In the genomic region with DNA sequence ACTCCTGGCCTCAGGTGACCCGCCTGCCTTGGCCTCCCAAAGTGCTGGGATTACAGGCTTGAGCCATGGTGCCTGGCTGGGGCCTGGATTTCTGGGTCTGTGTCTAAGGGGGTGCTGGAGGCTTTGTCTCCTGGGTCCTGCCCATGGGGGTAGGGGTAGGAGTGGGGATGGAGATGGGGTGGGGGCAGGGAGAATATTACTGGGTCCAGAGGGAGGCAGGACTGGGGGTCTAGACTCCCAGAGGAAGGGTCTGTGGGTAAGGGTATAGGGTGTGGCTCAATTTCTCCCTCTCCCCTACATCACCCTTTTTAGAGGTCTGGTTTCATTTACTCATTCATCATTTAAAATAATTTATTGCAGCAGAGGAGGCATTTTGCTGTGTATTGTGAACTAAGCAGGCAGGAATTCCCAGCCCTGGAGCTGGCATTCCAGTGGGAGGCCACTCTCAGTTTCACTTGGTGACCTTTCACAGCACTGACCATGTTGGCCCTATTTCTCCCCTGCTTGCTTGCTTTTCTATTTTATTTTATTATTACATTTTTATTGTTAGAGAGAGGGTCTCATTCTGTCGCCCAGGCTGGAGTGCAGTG, we compare ENCODE assay signal across 9 cellular contexts. TPM values are rescaled to one million over a fixed set of nuclear protein-coding genes. Genes with fewer than 3 reads are reported as not detected.
DNase-seq lines count a peak whose midpoint lies in the region; TF ChIP-seq lines count a peak whose summit lies in the region.
"Had no signal": no experiment of that assay in that cellular context is flagged by ENCODE, and none has a peak within 500 bp of the region (broad histone marks: within the 10 kb centered on the region; RNA-seq: fewer than 3 reads in every experiment).

No MANE protein-coding gene starts in this region.

- H3K27me3 ChIP-seq in SJSA1 (replicated peaks), result no peaks in the 10 kb centered on the region
- no peaks in the 10 kb centered on the region for H3K27me3 ChIP-seq in esophagus squamous epithelium
- H3K27me3 ChIP-seq in sigmoid colon, result no peaks in the 10 kb centered on the region

- DNase-seq in SJSA1 (ENCODE audit: low read depth in 1 of 2, low spot score in 2 of 2) (peak in 1 of 2 experiments; percentile 44), esophagus squamous epithelium (lab: John Stamatoyannopoulos, UW) (no peak), sigmoid colon (no peak), caudate nucleus (lab: John Stamatoyannopoulos, UW) (no peak), mucosa of gallbladder (ENCODE audit: low spot score) (no peak), HPDE6-E6E7 (ENCODE audit: extremely low spot score) (no peak), NCI-H510A treated with DMSO at 0.1 percent for 48 hours (lab: John Stamatoyannopoulos, UW) (no peak)

- no peak for TF ChIP-seq EP300 in sigmoid colon (IDR thresholded peaks at IDR 0.05)

- peak overlapping the region; percentile 88 for H3K4me3 ChIP-seq in GM12875 (ENCODE audit: low read depth, low read length)
- peak overlapping the region; percentile 63 for H3K4me3 ChIP-seq in SJSA1
- H3K4me3 ChIP-seq in esophagus squamous epithelium, result peak overlapping the region in 3 of 4 donors; percentile 55 to 77 (median 65)
- H3K4me3 ChIP-seq in sigmoid colon, result peak overlapping the region in 2 of 4 donors; percentile 64 to 74

- no peak for TF ChIP-seq CTCF in GM12875 (IDR thresholded peaks at IDR 0.05; ENCODE audit: borderline replicate concordance, insufficient read depth, low read depth, low read length)
- no peak for TF ChIP-seq CTCF in esophagus squamous epithelium (IDR thresholded peaks at IDR 0.05)
- no peak for TF ChIP-seq CTCF in sigmoid colon (IDR thresholded peaks at IDR 0.05)

- H3K9me3 ChIP-seq in SJSA1 (replicated peaks), result no peaks in the 10 kb centered on the region
- no peaks in the 10 kb centered on the region for H3K9me3 ChIP-seq in esophagus squamous epithelium
- no peaks in the 10 kb centered on the region for H3K9me3 ChIP-seq in sigmoid colon

- H3K27ac ChIP-seq in SJSA1 (peak overlapping the region; percentile 39), esophagus squamous epithelium (peak overlapping the region; percentile 87 to 97 (median 94)), sigmoid colon (peak overlapping the region; percentile 82 to 95 (median 90)), caudate nucleus (ENCODE audit: low read depth, low read length) (no peak overlapping the region)

- intact Hi-C loops in esophagus squamous epithelium (cut with DNase I), result no loop called here
- intact Hi-C loops in sigmoid colon (cut with DNase I), result no loop called here

- H3K4me1 ChIP-seq in SJSA1 (replicated peaks), result peaks cover 25% of the 10 kb centered on the region
- H3K4me1 ChIP-seq in esophagus squamous epithelium, result peaks cover 9 to 73% (median 31%) of the 10 kb centered on the region in 3 donors
- peaks cover 0 to 38% (median 27%) of the 10 kb centered on the region in 4 donors for H3K4me1 ChIP-seq in sigmoid colon

- peaks cover 14% of the 10 kb centered on the region for H3K36me3 ChIP-seq in SJSA1
- peaks cover 8 to 19% (median 9%) of the 10 kb centered on the region in 3 donors for H3K36me3 ChIP-seq in esophagus squamous epithelium
- H3K36me3 ChIP-seq in sigmoid colon, result peaks cover 0 to 17% (median 5%) of the 10 kb centered on the region in 4 donors

- WGBS in esophagus squamous epithelium, 2 donors, result 45 to 78% methylated on average over 1 to 2 of the region's 2 CpGs
- WGBS in sigmoid colon, 2 donors, result 51 to 70% methylated on average over 2 of the region's 2 CpGs

- TF ChIP-seq POLR2A in esophagus squamous epithelium (IDR thresholded peaks at IDR 0.05) (no peak), sigmoid colon (IDR thresholded peaks at IDR 0.05) (no peak)

RNA-seq across cellular contexts. Expression of gene NFKBID, which starts 0.8 kb away (rescaled TPM):
- 0.66 and 3.3 TPM in 2 replicates for total RNA-seq in SJSA1 (2014; rRNA removed; shearing (Covaris generic))
- 10 to 100 TPM in 2 of 4 donors, 1 to 10 TPM in 2; 4.0 to 29.4 (median 11.6) TPM for total RNA-seq in esophagus squamous epithelium
- 1 to 10 TPM; 2.5 to 7.8 (median 6.6) TPM for total RNA-seq in sigmoid colon
- polyA plus RNA-seq in sigmoid colon, result 1 to 10 TPM; 1.2 to 9.6 (median 4.4) TPM
- 34.5 TPM for total RNA-seq in mucosa of gallbladder

RNA-seq across cellular contexts. Expression of gene HCST, which starts 1.2 kb away (rescaled TPM):
- 9.1 TPM in 1 of 2 replicates, not detected in the other for total RNA-seq in SJSA1 (2014; rRNA removed; shearing (Covaris generic))
- total RNA-seq in esophagus squamous epithelium, result 1 to 10 TPM in 1 of 4 donors, not detected in 3; 1.3 TPM
- total RNA-seq in sigmoid colon, result 1 to 10 TPM in 3 of 4 donors, not detected in 1; 3.5 to 5.8 (median 3.9) TPM
- 10 to 100 TPM in 2 of 3 donors, 1 to 10 TPM in 1; 2.4 to 36.1 (median 13.9) TPM for polyA plus RNA-seq in sigmoid colon
- 14.4 TPM for total RNA-seq in mucosa of gallbladder

RNA-seq across cellular contexts. Expression of gene TYROBP, which starts 6.9 kb away (rescaled TPM):
- not detected in 2 replicates for total RNA-seq in SJSA1 (2014; rRNA removed; shearing (Covaris generic))
- total RNA-seq in esophagus squamous epithelium (10 to 100 TPM in 3 of 4 donors, 1 to 10 TPM in 1; 4.5 to 95.9 (median 33.8) TPM), sigmoid colon (100 to 1,000 TPM in 3 of 4 donors, 10 to 100 TPM in 1; 71.5 to 172 (median 126) TPM), mucosa of gallbladder (94.6 TPM)
- 100 to 1,000 TPM in 2 of 3 donors, 10 to 100 TPM in 1; 95.8 to 211 (median 125) TPM for polyA plus RNA-seq in sigmoid colon
- total RNA-seq: T-helper 1 cell treated with Interleukin-12 subunit alpha and Interleukin-12 subunit beta and Interleukin-4 antibody, amounts not matched to agents 30 ng/mL and 1 ng/mL, for 36 hours had no signal

RNA-seq across cellular contexts. Expression of gene APLP1, which starts 32.8 kb away (rescaled TPM):
- total RNA-seq in SJSA1 (2014; rRNA removed; shearing (Covaris generic)), result 11.1 and 11.6 TPM in 2 replicates
- total RNA-seq in esophagus squamous epithelium, result 1 to 10 TPM in 1 of 4 donors, under 1 TPM in 2, not detected in 1; 0.44 to 1.7 (median 0.76) TPM
- total RNA-seq in sigmoid colon, result 10 to 100 TPM in 1 of 4 donors, 1 to 10 TPM in 3; 3.6 to 11.3 (median 7.0) TPM
- polyA plus RNA-seq in sigmoid colon, result 1 to 10 TPM in 1 of 3 donors, not detected in 2; 4.4 TPM
- total RNA-seq in mucosa of gallbladder, result 85.6 TPM

RNA-seq across cellular contexts. Expression of gene LRFN3, which starts 35.0 kb away (rescaled TPM):
- total RNA-seq in SJSA1 (2014; rRNA removed; shearing (Covaris generic)), result 3.8 and 5.7 TPM in 2 replicates
- total RNA-seq in esophagus squamous epithelium (10 to 100 TPM in 1 of 4 donors, 1 to 10 TPM in 3; 5.6 to 12.4 (median 7.5) TPM), sigmoid colon (1 to 10 TPM; 4.6 to 7.2 (median 6.6) TPM), mucosa of gallbladder (23.7 TPM)
- 1 to 10 TPM; 5.3 to 9.7 (median 6.0) TPM for polyA plus RNA-seq in sigmoid colon
